Comparison of ENCODE assay signal across 21 cellular contexts in the genomic region with DNA sequence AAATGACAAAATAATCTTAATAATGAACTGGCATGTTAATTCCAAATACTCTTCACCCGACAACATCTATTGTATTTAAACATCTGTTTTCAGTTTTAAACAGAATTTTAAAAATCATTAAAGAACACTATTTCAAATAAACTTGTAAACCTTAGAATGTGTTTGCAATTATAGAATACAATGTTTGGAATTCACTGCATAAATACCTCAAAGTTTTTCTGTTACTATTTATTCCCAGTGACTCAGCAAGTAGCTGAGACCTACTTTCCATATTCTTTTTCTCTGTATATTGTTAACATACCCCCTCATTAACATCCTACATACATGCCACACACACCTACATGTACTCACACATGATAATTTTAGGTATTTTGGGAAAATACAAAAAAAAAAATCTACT.
DNase-seq lines count a peak whose midpoint lies in the region; ATAC-seq and TF ChIP-seq lines count a peak whose summit lies in the region.
"Had no signal": no experiment of that assay in that cellular context is flagged by ENCODE, and none has a peak within 500 bp of the region (broad histone marks: within the 10 kb centered on the region; RNA-seq: fewer than 3 reads in every experiment).

No MANE protein-coding gene starts in this region.

- H3K4me3 ChIP-seq in foreskin fibroblast (ENCODE audit: low read depth in 1 of 2, low read length in 2 of 2), result no peak overlapping the region
- H3K4me3 ChIP-seq: adrenal gland, left ventricle myocardium inferior, spleen, tibial nerve had no signal

- TF ChIP-seq CTCF in foreskin fibroblast (IDR thresholded peaks at IDR 0.05; ENCODE audit: low read depth, low read length) (no peak), CD14-positive monocyte (IDR thresholded peaks at IDR 0.05) (no peak)

- intact Hi-C loops in CD14-positive monocyte (cut with micrococcal nuclease), result no loop called here

- H3K4me3 Mint-ChIP-seq in CD14-positive monocyte, result no peak overlapping the region
- H3K4me3 Mint-ChIP-seq: stimulated activated naive CD8-positive, alpha-beta T cell treated with anti-CD3 and anti-CD28 coated beads, Interleukin-15, amount 100 ng/mL, for 72 hours had no signal

- no peak for ATAC-seq in activated naive CD4-positive, alpha-beta T cell treated with anti-CD3 and anti-CD28 coated beads, Interleukin-2, amount 50 U/mL, for 72 hours
- ATAC-seq: stimulated activated naive CD8-positive, alpha-beta T cell treated with anti-CD3 and anti-CD28 coated beads, Interleukin-15, amount 100 ng/mL, for 72 hours had no signal

- H3K4me1 Mint-ChIP-seq in CD14-positive monocyte, result no peaks in the 10 kb centered on the region
- H3K4me1 Mint-ChIP-seq: stimulated activated naive CD8-positive, alpha-beta T cell treated with anti-CD3 and anti-CD28 coated beads, Interleukin-15, amount 100 ng/mL, for 72 hours had no signal

- H3K27ac Mint-ChIP-seq in activated naive CD4-positive, alpha-beta T cell treated with anti-CD3 and anti-CD28 coated beads, Interleukin-2, amount 50 U/mL, for 72 hours, result no peak overlapping the region
- no peak overlapping the region for H3K27ac Mint-ChIP-seq in CD14-positive monocyte
- H3K27ac Mint-ChIP-seq: stimulated activated naive CD8-positive, alpha-beta T cell treated with anti-CD3 and anti-CD28 coated beads, Interleukin-15, amount 100 ng/mL, for 72 hours had no signal

- no peaks in the 10 kb centered on the region for H3K36me3 Mint-ChIP-seq in activated naive CD4-positive, alpha-beta T cell treated with anti-CD3 and anti-CD28 coated beads, Interleukin-2, amount 50 U/mL, for 72 hours
- no peaks in the 10 kb centered on the region for H3K36me3 Mint-ChIP-seq in CD14-positive monocyte

- DNase-seq in HCEC 1CT, result peak; percentile 74
- DNase-seq in astrocyte of the hippocampus (ENCODE audit: low read depth, low spot score), result peak; percentile 36
- peak; percentile 19 to 54 for DNase-seq in foreskin fibroblast
- no peak for DNase-seq in GF-D8 (lab: John Stamatoyannopoulos, UW)
- DNase-seq in activated naive CD4-positive, alpha-beta T cell treated with anti-CD3 and anti-CD28 coated beads, Interleukin-2, amount 50 U/mL, for 72 hours (ENCODE audit: low spot score in 2 of 2), result no peak
- no peak for DNase-seq in T-helper 9 cell
- no peak for DNase-seq in CD14-positive monocyte (ENCODE audit: low spot score)
- DNase-seq: activated CD4-positive, alpha-beta T cell treated with anti-CD3 and anti-CD28 coated beads for 48 hours; adrenal gland; BE2C; central memory CD4-positive, alpha-beta T cell; KBM-7; left ventricle myocardium inferior; NCI-H82; OCI-M1; Right ventricle myocardium superior; spleen; stimulated activated CD4-positive, alpha-beta T cell treated with anti-CD3 and anti-CD28 coated beads, Interleukin-4, amount 100 ng/mL, for 4 hours; stimulated activated naive CD8-positive, alpha-beta T cell treated with anti-CD3 and anti-CD28 coated beads, Interleukin-15, amount 100 ng/mL, for 72 hours; T-helper 1 cell had no signal

- no peaks in the 10 kb centered on the region for H3K27me3 Mint-ChIP-seq in CD14-positive monocyte (ENCODE audit: low read depth in 3 of 3)
- H3K27me3 Mint-ChIP-seq: stimulated activated naive CD8-positive, alpha-beta T cell treated with anti-CD3 and anti-CD28 coated beads, Interleukin-15, amount 100 ng/mL, for 72 hours had no signal

- H3K9me3 Mint-ChIP-seq in activated naive CD4-positive, alpha-beta T cell treated with anti-CD3 and anti-CD28 coated beads, Interleukin-2, amount 50 U/mL, for 72 hours, result peaks cover 0 to 4% of the 10 kb centered on the region in 2 donors
- H3K9me3 Mint-ChIP-seq in CD14-positive monocyte, result peaks cover 0 to 3% (median 0%) of the 10 kb centered on the region in 7 donors
- H3K9me3 Mint-ChIP-seq: stimulated activated naive CD8-positive, alpha-beta T cell treated with anti-CD3 and anti-CD28 coated beads, Interleukin-15, amount 100 ng/mL, for 72 hours had no signal

Comparison
In these comparisons a context has a peak if more than half of its experiments do, and no peak if none do; other contexts are left out.
1. DNase-seq: peak in HCEC 1CT (single experiment), astrocyte of the hippocampus (single experiment) and foreskin fibroblast (2 of 2); none in GF-D8 (single experiment), activated naive CD4-positive, alpha-beta T cell treated with anti-CD3 and anti-CD28 coated beads, Interleukin-2, amount 50 U/mL, for 72 hours (0 of 2), T-helper 9 cell (single experiment) and CD14-positive monocyte (single experiment).